In genomic region chr12:96044017-96044985, GRCh38 we compare ENCODE assay signal across 12 cellular contexts. TPM values are rescaled to one million over a fixed set of nuclear protein-coding genes. Genes with fewer than 3 reads are reported as not detected.
DNase-seq lines count a peak whose midpoint lies in the region; ATAC-seq, FAIRE-seq and TF ChIP-seq lines count a peak whose summit lies in the region.
"Had no signal": no experiment of that assay in that cellular context is flagged by ENCODE, and none has a peak within 500 bp of the region (broad histone marks: within the 10 kb centered on the region; RNA-seq: fewer than 3 reads in every experiment).

No MANE protein-coding gene starts in this region.

- no peaks in the 10 kb centered on the region for H3K9me3 ChIP-seq in HCT116 (ENCODE audit: control insufficient read depth in 1 of 2, insufficient read depth in 1 of 2, low read depth in 1 of 2, low read length in 2 of 2)

- no peaks in the 10 kb centered on the region for H4K20me1 ChIP-seq in HCT116 (ENCODE audit: insufficient read depth)

- no peaks in the 10 kb centered on the region for H3K79me2 ChIP-seq in HCT116 (ENCODE audit: insufficient read depth, low read length)

- no TSS peak for BruUV-seq in HCT116 (replicated peaks; lab: Mats Ljungman, UMichigan)

- TF ChIP-seq POLR2A in HCT116 (IDR thresholded peaks at IDR 0.05; ENCODE audit: borderline replicate concordance, extremely low read depth, insufficient read depth, insufficient read length): no peak

- peak overlapping the region; percentile 41; the same call in 1 of the 2 replicates for H3K4me2 ChIP-seq in HCT116 (ENCODE audit: low read length)

- FAIRE-seq in D721Med (lab: Jason Lieb, UNC): no peak

- no peaks in the 10 kb centered on the region for H3K36me3 ChIP-seq in HCT116 (ENCODE audit: control insufficient read depth in 1 of 2, insufficient read depth in 2 of 2, low read length in 2 of 2)

- intact Hi-C loops in HCT116 (cut with micrococcal nuclease): no loop called here
- intact Hi-C loops in activated CD4-positive, alpha-beta memory T cell treated with anti-CD3 and anti-CD28 coated beads for 36 hours (cut with micrococcal nuclease): no loop called here
- intact Hi-C loops in head of caudate nucleus (cut with DNase I): no loop called here

- POLR2A ChIA-PET in HCT116 (lab: Charles Lee): interaction anchor here (1.3 kb wide), 1 partner anchor 9 kb away, joined by 6 read pairs; the partner anchor contains the start of gene LTA4H
- POLR2A ChIA-PET in activated CD4-positive, alpha-beta memory T cell treated with anti-CD3 and anti-CD28 coated beads for 36 hours (lab: Charles Lee): interaction anchor here (1.1 kb wide), 1 partner anchor 8 kb away, joined by 3 read pairs; no protein-coding TSS in a partner anchor

- RAD21 ChIA-PET in HCT116 (lab: Charles Lee; ENCODE audit: low non-redundant PET in 1 of 2, low total read pairs in 2 of 2, uncharacterized antibody in 2 of 2, unreplicated experiment in 2 of 2): no interaction called here

- H3K4me3 Mint-ChIP-seq in activated CD4-positive, alpha-beta memory T cell treated with anti-CD3 and anti-CD28 coated beads for 36 hours: no peak overlapping the region

- no peaks in the 10 kb centered on the region for H3K9me2 ChIP-seq in HCT116 (ENCODE audit: insufficient read depth)

- peak overlapping the region; percentile 83 for H2AFZ ChIP-seq in HCT116 (ENCODE audit: low read depth, low read length, poor library complexity, severe bottlenecking)

- H3K27me3 Mint-ChIP-seq in activated CD4-positive, alpha-beta memory T cell treated with anti-CD3 and anti-CD28 coated beads for 36 hours: no peaks in the 10 kb centered on the region

- peaks cover 51% of the 10 kb centered on the region for H3K4me1 Mint-ChIP-seq in activated CD4-positive, alpha-beta memory T cell treated with anti-CD3 and anti-CD28 coated beads for 36 hours (ENCODE audit: low read depth)

- TF ChIP-seq CTCF in HCT116 (IDR thresholded peaks at IDR 0.05 in 2 of 3, conservative IDR thresholded peaks at IDR 0.05 in 1 of 3; ENCODE audit: borderline replicate concordance in 1 of 3, insufficient read depth in 1 of 3, low read depth in 2 of 3, low read length in 2 of 3) (no peak), D721Med (IDR thresholded peaks at IDR 0.05; ENCODE audit: insufficient read depth, missing control alignments) (no peak)

- DNase-seq in AG08396 (ENCODE audit: low spot score) (peak; percentile 45), HCT116 (ENCODE audit: low read depth, low spot score) (no peak), iris pigment epithelial cell (ENCODE audit: low read depth) (peak; percentile 58), GM19240 (ENCODE audit: insufficient read length, low spot score) (no peak), caudate nucleus (lab: John Stamatoyannopoulos, UW) (no peak), head of caudate nucleus (no peak), D721Med (ENCODE audit: insufficient read length, low spot score) (no peak)
- no peak for DNase-seq in activated CD4-positive, alpha-beta memory T cell treated with anti-CD3 and anti-CD28 coated beads for 36 hours
- DNase-seq: DMS 273 treated with DMSO at 0.1 percent for 48 hours; effector CD8-positive, alpha-beta T cell; NCI-H1092 treated with DMSO at 0.1 percent for 48 hours; substantia nigra had no signal

- no peak for TF ChIP-seq RAD21 in HCT116 (IDR thresholded peaks at IDR 0.05; ENCODE audit: low read depth)

- no peaks in the 10 kb centered on the region for H3K36me3 Mint-ChIP-seq in activated CD4-positive, alpha-beta memory T cell treated with anti-CD3 and anti-CD28 coated beads for 36 hours

- no peak overlapping the region for H3K4me3 ChIP-seq in HCT116 (replicated peaks in 1 of 2; ENCODE audit: low read depth in 1 of 2, low read length in 2 of 2)

- no peak overlapping the region for H3K9ac ChIP-seq in HCT116 (ENCODE audit: low read length)

- CTCF ChIA-PET in HCT116 (lab: Charles Lee): no interaction called here
- CTCF ChIA-PET in activated CD4-positive, alpha-beta memory T cell treated with anti-CD3 and anti-CD28 coated beads for 36 hours (lab: Charles Lee): no interaction called here

- no peaks in the 10 kb centered on the region for H3K27me3 ChIP-seq in HCT116 (ENCODE audit: insufficient read depth, low read length)

- no peak for ATAC-seq in HCT116

- peaks cover 36 to 53% of the 10 kb centered on the region in 2 experiments for H3K4me1 ChIP-seq in HCT116 (ENCODE audit: control insufficient read depth in 1 of 2, insufficient read depth in 2 of 2, low read length in 2 of 2)

- H3K9me3 Mint-ChIP-seq in activated CD4-positive, alpha-beta memory T cell treated with anti-CD3 and anti-CD28 coated beads for 36 hours: no peaks in the 10 kb centered on the region

- H3K27ac ChIP-seq in HCT116 (ENCODE audit: low read depth, low read length): no peak overlapping the region
- H3K27ac ChIP-seq in caudate nucleus (ENCODE audit: low read depth, low read length): no peak overlapping the region

- peak overlapping the region; percentile 65 for H3K27ac Mint-ChIP-seq in activated CD4-positive, alpha-beta memory T cell treated with anti-CD3 and anti-CD28 coated beads for 36 hours

TF ChIP-seq in HCT116, 20 proteins besides CTCF, POLR2A, EP300 and RAD21 (continues in another document):
- TF ChIP-seq ELF1 (IDR thresholded peaks at IDR 0.05; ENCODE audit: borderline replicate concordance, low read depth) (no peak), JUND (IDR thresholded peaks at IDR 0.05) (peak; percentile 63), ZNF274 (IDR thresholded peaks at IDR 0.05; ENCODE audit: low read depth, low read length) (no peak), EZH2phosphoT487 (IDR thresholded peaks at IDR 0.05; ENCODE audit: borderline replicate concordance) (no peak), ZFX (IDR thresholded peaks at IDR 0.05) (no peak), CBX3 (IDR thresholded peaks at IDR 0.05; ENCODE audit: low read depth) (no peak), REST (IDR thresholded peaks at IDR 0.05; ENCODE audit: low read depth) (no peak), POLR2AphosphoS5 (IDR thresholded peaks at IDR 0.05; ENCODE audit: low read depth, low read length) (0 out of 2 replicates have a peak, but pooled peaks have one; percentile 25), EZH2 (IDR thresholded peaks at IDR 0.05) (no peak), SRF (IDR thresholded peaks at IDR 0.05; ENCODE audit: low read depth) (no peak), SP1 (IDR thresholded peaks at IDR 0.05; ENCODE audit: low read depth) (peak; percentile 54; the same call in 1 of the 2 replicates), CEBPB (IDR thresholded peaks at IDR 0.05; ENCODE audit: low read depth) (peak; percentile 73), ZBTB33 (IDR thresholded peaks at IDR 0.05; ENCODE audit: extremely low read depth, insufficient replicate concordance, low read length) (no peak), YY1 (IDR thresholded peaks at IDR 0.05; ENCODE audit: extremely low read depth, insufficient replicate concordance, low read depth, low read length) (no peak), MAX (IDR thresholded peaks at IDR 0.05) (peak; percentile 57), SIN3A (IDR thresholded peaks at IDR 0.05; ENCODE audit: low read depth) (no peak)

RNA-seq across cellular contexts. Expression of gene LTA4H, which starts 8.9 kb away (rescaled TPM):
- total RNA-seq in HCT116 (2021; ENCODE audit: unreplicated experiment): 163 TPM
- 130 and 154 TPM in 2 replicates for polyA plus RNA-seq in HCT116 (2012)
- 100 to 1,000 TPM; 106 to 110 TPM for total RNA-seq in activated CD4-positive, alpha-beta memory T cell treated with anti-CD3 and anti-CD28 coated beads for 36 hours

RNA-seq across cellular contexts. Expression of gene HAL, which starts 48.2 kb away (rescaled TPM):
- 1.8 TPM for total RNA-seq in HCT116 (2021; ENCODE audit: unreplicated experiment)
- 0.40 and 0.90 TPM in 2 replicates for polyA plus RNA-seq in HCT116 (2012)
- total RNA-seq in activated CD4-positive, alpha-beta memory T cell treated with anti-CD3 and anti-CD28 coated beads for 36 hours: under 1 TPM; 0.12 to 0.36 TPM

Comparison
In these comparisons a context has a peak if more than half of its experiments do, and no peak if none do; other contexts are left out.
1. DNase-seq: peak in AG08396 (single experiment) and iris pigment epithelial cell (single experiment); none in HCT116 (single experiment), activated CD4-positive, alpha-beta memory T cell treated with anti-CD3 and anti-CD28 coated beads for 36 hours (single experiment), GM19240 (single experiment), caudate nucleus (0 of 61), head of caudate nucleus (0 of 42) and D721Med (single experiment).